Comparison of ENCODE assay signal across 18 cellular contexts in genomic region chr9:88835772-88836171, GRCh38.
DNase-seq lines count a peak whose midpoint lies in the region; ATAC-seq and TF ChIP-seq lines count a peak whose summit lies in the region.
"Had no signal": no experiment of that assay in that cellular context is flagged by ENCODE, and none has a peak within 500 bp of the region (broad histone marks: within the 10 kb centered on the region; RNA-seq: fewer than 3 reads in every experiment).

No MANE protein-coding gene starts in this region.

- H3K4me3 Mint-ChIP-seq in natural killer cell (peak overlapping the region; percentile 28), HFFc6 (no peak overlapping the region)
- no peak overlapping the region for H3K4me3 Mint-ChIP-seq in natural killer cell treated with Interleukin-12 subunit alpha and Interleukin-12 subunit beta and Interleukin-15 and Interleukin-18, amount 100 ng/mL, for 72 hours
- H3K4me3 Mint-ChIP-seq: H9, IgD-negative memory B cell had no signal

- peaks cover 22 to 78% of the 10 kb centered on the region in 2 donors for H3K27me3 Mint-ChIP-seq in natural killer cell (ENCODE audit: low read depth in 2 of 2)
- peaks cover 31 to 72% of the 10 kb centered on the region in 2 donors for H3K27me3 Mint-ChIP-seq in natural killer cell treated with Interleukin-12 subunit alpha and Interleukin-12 subunit beta and Interleukin-15 and Interleukin-18, amount 100 ng/mL, for 72 hours
- no peaks in the 10 kb centered on the region; the same call in 1 of the 2 replicates for H3K27me3 Mint-ChIP-seq in HFFc6 (ENCODE audit: insufficient read depth)

- no peak overlapping the region for H3K9ac ChIP-seq in SK-N-MC (ENCODE audit: insufficient read length)

- H3K36me3 Mint-ChIP-seq in natural killer cell (no peaks in the 10 kb centered on the region), HFFc6 (ENCODE audit: low read depth) (no peaks in the 10 kb centered on the region)
- H3K36me3 Mint-ChIP-seq in natural killer cell treated with Interleukin-12 subunit alpha and Interleukin-12 subunit beta and Interleukin-15 and Interleukin-18, amount 100 ng/mL, for 72 hours = no peaks in the 10 kb centered on the region
- H3K36me3 Mint-ChIP-seq: CD4-positive, alpha-beta memory T cell; IgD-negative memory B cell had no signal

- no peaks in the 10 kb centered on the region for H3K9me3 ChIP-seq in SK-N-MC (ENCODE audit: low read depth, low read length)
- H3K9me3 ChIP-seq: SJSA1 had no signal

- DNase-seq in natural killer cell (no peak), SK-N-MC (ENCODE audit: low read depth, low spot score) (peak; percentile 56), left cardiac atrium (no peak), HFFc6 (no peak)
- no peak for DNase-seq in natural killer cell treated with Interleukin-12 subunit alpha and Interleukin-12 subunit beta and Interleukin-15 and Interleukin-18, amount 100 ng/mL, for 72 hours (ENCODE audit: low spot score)
- DNase-seq: ACHN, Calu3, DMS53, H9, NCI-H1105 treated with DMSO at 0.1 percent for 48 hours, NCI-H1694 treated with DMSO at 0.1 percent for 48 hours, NCI-H446 treated with DMSO at 0.1 percent for 48 hours had no signal

- H3K9me3 Mint-ChIP-seq in natural killer cell (no peaks in the 10 kb centered on the region), HFFc6 (no peaks in the 10 kb centered on the region)
- no peaks in the 10 kb centered on the region for H3K9me3 Mint-ChIP-seq in natural killer cell treated with Interleukin-12 subunit alpha and Interleukin-12 subunit beta and Interleukin-15 and Interleukin-18, amount 100 ng/mL, for 72 hours

- H3K4me3 ChIP-seq in SK-N-MC = peak overlapping the region; percentile 31; the same call in 1 of the 2 replicates
- H3K4me3 ChIP-seq: SJSA1 had no signal

- peaks cover 22 to 26% of the 10 kb centered on the region in 2 donors for H3K4me1 Mint-ChIP-seq in natural killer cell
- peaks cover 18 to 27% of the 10 kb centered on the region in 2 donors for H3K4me1 Mint-ChIP-seq in natural killer cell treated with Interleukin-12 subunit alpha and Interleukin-12 subunit beta and Interleukin-15 and Interleukin-18, amount 100 ng/mL, for 72 hours (ENCODE audit: low read depth in 2 of 2)
- H3K4me1 Mint-ChIP-seq in HFFc6 (ENCODE audit: low read depth) = peaks cover 51% of the 10 kb centered on the region

- no peak for TF ChIP-seq CTCF in natural killer cell (IDR thresholded peaks at IDR 0.05)
- TF ChIP-seq CTCF in HFFc6 (IDR thresholded peaks at IDR 0.05) = no peak

- no peak overlapping the region for H3K27ac ChIP-seq in SK-N-MC
- H3K27ac ChIP-seq: RWPE1, SJSA1 had no signal

- H3K36me3 ChIP-seq in SK-N-MC (ENCODE audit: insufficient read depth, low read length) = no peaks in the 10 kb centered on the region
- H3K36me3 ChIP-seq: SJSA1 had no signal

- ATAC-seq in natural killer cell = no peak
- ATAC-seq in natural killer cell treated with Interleukin-12 subunit alpha and Interleukin-12 subunit beta and Interleukin-15 and Interleukin-18, amount 100 ng/mL, for 72 hours = no peak
- ATAC-seq in left cardiac atrium = peak; percentile 63 to 65
- ATAC-seq in GM18870 (IDR thresholded peaks at IDR 0.05; ENCODE audit: unreplicated experiment) = no peak
- no peak for ATAC-seq in HG02642 (IDR thresholded peaks at IDR 0.05; ENCODE audit: poor library complexity, unreplicated experiment)

- intact Hi-C loops in natural killer cell (cut with micrococcal nuclease) (no loop called here), left cardiac atrium (cut with DNase I) (no loop called here)

- H3K27ac Mint-ChIP-seq in natural killer cell = no peak overlapping the region
- peak overlapping the region in 1 of 2 donors; percentile 12 for H3K27ac Mint-ChIP-seq in natural killer cell treated with Interleukin-12 subunit alpha and Interleukin-12 subunit beta and Interleukin-15 and Interleukin-18, amount 100 ng/mL, for 72 hours
- H3K27ac Mint-ChIP-seq in HFFc6 = no peak overlapping the region
- H3K27ac Mint-ChIP-seq: H9 had no signal

Comparison
In these comparisons a context has a peak if more than half of its experiments do, and no peak if none do; other contexts are left out.
1. ATAC-seq: peak in left cardiac atrium (2 of 2); none in natural killer cell (0 of 3), natural killer cell treated with Interleukin-12 subunit alpha and Interleukin-12 subunit beta and Interleukin-15 and Interleukin-18, amount 100 ng/mL, for 72 hours (0 of 2), GM18870 (single experiment) and HG02642 (single experiment).